ENCODE assay signal across 8 cellular contexts in genomic region chr2:240997856-240998705, GRCh38. TPM values are rescaled to one million over a fixed set of nuclear protein-coding genes. Genes with fewer than 3 reads are reported as not detected.
DNase-seq lines count a peak whose midpoint lies in the region; ATAC-seq and TF ChIP-seq lines count a peak whose summit lies in the region.

SNED1 (plus strand) TSS chr2:240998618; CDS start chr2:240998838, 220 bp downstream.

- peak; percentile 77 for ATAC-seq in activated T-helper 17 cell treated with anti-CD3 and anti-CD28 coated beads, Interleukin-2, amount 50 U/mL, for 72 hours (replicated peaks)
- ATAC-seq in naive B cell (ENCODE audit: low read depth in 2 of 2) = peak; percentile 66 to 75
- ATAC-seq in GM19328 (IDR thresholded peaks at IDR 0.05; ENCODE audit: unreplicated experiment) = no peak

- peak within 1 kb of the TSS; percentile 8 for H3K4me3 Mint-ChIP-seq in activated T-helper 17 cell treated with anti-CD3 and anti-CD28 coated beads, Interleukin-2, amount 50 U/mL, for 72 hours
- peak within 1 kb of the TSS in 7 of 8 donors; percentile 47 to 82 (median 75) for H3K4me3 Mint-ChIP-seq in naive B cell
- H3K4me3 Mint-ChIP-seq in stimulated activated naive CD8-positive, alpha-beta T cell treated with anti-CD3 and anti-CD28 coated beads, Interleukin-15, Interleukin-2, amounts not matched to agents 100 ng/mL and 50 ng/mL, for 24 hours = peak within 1 kb of the TSS; percentile 45

- no peaks in the 10 kb centered on the region for H3K36me3 Mint-ChIP-seq in activated T-helper 17 cell treated with anti-CD3 and anti-CD28 coated beads, Interleukin-2, amount 50 U/mL, for 72 hours (ENCODE audit: low read depth)
- peaks cover 0 to 10% of the 10 kb centered on the region in 2 donors for H3K36me3 Mint-ChIP-seq in naive B cell
- H3K36me3 Mint-ChIP-seq in stimulated activated naive CD8-positive, alpha-beta T cell treated with anti-CD3 and anti-CD28 coated beads, Interleukin-15, Interleukin-2, amounts not matched to agents 100 ng/mL and 50 ng/mL, for 24 hours (ENCODE audit: low read depth) = no peaks in the 10 kb centered on the region

- peak; percentile 41 for DNase-seq in stimulated activated CD4-positive, alpha-beta T cell treated with anti-CD3 and anti-CD28 coated beads, Interleukin-12 subunit alpha, Interleukin-12 subunit beta, amount 100 ng/mL, for 4 hours
- DNase-seq in stimulated activated CD4-positive, alpha-beta T cell treated with anti-CD3 and anti-CD28 coated beads, Interleukin-1b, Interleukin-23, amount 100 ng/mL, for 48 hours = no peak
- peak; percentile 73 for DNase-seq in NOMO-1 treated with DMSO at 0.1 percent for 48 hours (lab: John Stamatoyannopoulos, UW; ENCODE audit: unreplicated experiment)
- DNase-seq in fibroblast of mammary gland (ENCODE audit: low read depth) = peak; percentile 68
- DNase-seq in naive B cell = peak; percentile 53

- no peaks in the 10 kb centered on the region for H3K9me3 Mint-ChIP-seq in activated T-helper 17 cell treated with anti-CD3 and anti-CD28 coated beads, Interleukin-2, amount 50 U/mL, for 72 hours
- peaks cover 0 to 5% (median 1%) of the 10 kb centered on the region in 7 donors for H3K9me3 Mint-ChIP-seq in naive B cell
- no peaks in the 10 kb centered on the region for H3K9me3 Mint-ChIP-seq in stimulated activated naive CD8-positive, alpha-beta T cell treated with anti-CD3 and anti-CD28 coated beads, Interleukin-15, Interleukin-2, amounts not matched to agents 100 ng/mL and 50 ng/mL, for 24 hours

- H3K27me3 Mint-ChIP-seq in activated T-helper 17 cell treated with anti-CD3 and anti-CD28 coated beads, Interleukin-2, amount 50 U/mL, for 72 hours = peaks cover 20% of the 10 kb centered on the region
- H3K27me3 Mint-ChIP-seq in naive B cell = peaks cover 38 to 78% (median 46%) of the 10 kb centered on the region in 3 donors
- peaks cover 19% of the 10 kb centered on the region for H3K27me3 Mint-ChIP-seq in stimulated activated naive CD8-positive, alpha-beta T cell treated with anti-CD3 and anti-CD28 coated beads, Interleukin-15, Interleukin-2, amounts not matched to agents 100 ng/mL and 50 ng/mL, for 24 hours

- H3K4me1 Mint-ChIP-seq in activated T-helper 17 cell treated with anti-CD3 and anti-CD28 coated beads, Interleukin-2, amount 50 U/mL, for 72 hours = peaks cover 6% of the 10 kb centered on the region
- peaks cover 6 to 12% (median 7%) of the 10 kb centered on the region in 3 donors for H3K4me1 Mint-ChIP-seq in naive B cell
- peaks cover 14% of the 10 kb centered on the region for H3K4me1 Mint-ChIP-seq in stimulated activated naive CD8-positive, alpha-beta T cell treated with anti-CD3 and anti-CD28 coated beads, Interleukin-15, Interleukin-2, amounts not matched to agents 100 ng/mL and 50 ng/mL, for 24 hours (ENCODE audit: low read depth)

- H3K4me3 ChIP-seq in fibroblast of mammary gland (ENCODE audit: control insufficient read depth, low read depth, low read length) = peak within 1 kb of the TSS; percentile 67

- TF ChIP-seq CTCF in fibroblast of mammary gland (conservative IDR thresholded peaks at IDR 0.05; ENCODE audit: control insufficient read depth, insufficient read depth, low read depth, low read length) = no peak

- no peak within 1 kb of the TSS for H3K27ac Mint-ChIP-seq in activated T-helper 17 cell treated with anti-CD3 and anti-CD28 coated beads, Interleukin-2, amount 50 U/mL, for 72 hours
- peak within 1 kb of the TSS in 2 of 6 donors; percentile 68 to 75 for H3K27ac Mint-ChIP-seq in naive B cell
- no peak within 1 kb of the TSS for H3K27ac Mint-ChIP-seq in stimulated activated naive CD8-positive, alpha-beta T cell treated with anti-CD3 and anti-CD28 coated beads, Interleukin-15, Interleukin-2, amounts not matched to agents 100 ng/mL and 50 ng/mL, for 24 hours

RNA-seq across cellular contexts. Expression of gene SNED1, which starts in this region (rescaled TPM):
- total RNA-seq in activated T-helper 17 cell treated with anti-CD3 and anti-CD28 coated beads, Interleukin-2, amount 50 U/mL, for 72 hours = 1 to 10 TPM; 3.0 to 4.8 TPM
- polyA plus RNA-seq in naive B cell (ENCODE audit: low read depth in 6 of 6) = 1 to 10 TPM in 5 of 6 donors, under 1 TPM in 1; 0.75 to 3.2 (median 1.3) TPM

Comparison
In these comparisons a context has a peak if more than half of its experiments do, and no peak if none do; other contexts are left out.
1. H3K4me3 Mint-ChIP-seq: peak in every context shown above with its lines; median percentile 75 in naive B cell; 45 in stimulated activated naive CD8-positive, alpha-beta T cell treated with anti-CD3 and anti-CD28 coated beads, Interleukin-15, Interleukin-2, amounts not matched to agents 100 ng/mL and 50 ng/mL, for 24 hours; 8 in activated T-helper 17 cell treated with anti-CD3 and anti-CD28 coated beads, Interleukin-2, amount 50 U/mL, for 72 hours.